In genomic region chr4:52052475-52052780, GRCh38 we compare ENCODE assay signal across 8 cellular contexts. TPM values are rescaled to one million over a fixed set of nuclear protein-coding genes. Genes with fewer than 3 reads are reported as not detected.
DNase-seq lines count a peak whose midpoint lies in the region; ATAC-seq, FAIRE-seq and TF ChIP-seq lines count a peak whose summit lies in the region.

No MANE protein-coding gene starts in this region.

- POLR2A ChIA-PET in activated B cell treated with CpG ODN at 0.5 μM for 24 hours (lab: Charles Lee) (interaction anchor here (2.2 to 2.3 kb wide), 2 partner anchors 15 to 209 kb away, joined by 5 to 9 read pairs; partner anchors contain the start of genes DCUN1D4 and SGCB), SK-N-SH (lab: Yijun Ruan, JAX) (interaction anchor here (0.7 kb wide), 1 partner anchor 14 kb away, joined by 6 read pairs; the partner anchor contains the start of gene SGCB)

- H2AFZ ChIP-seq in keratinocyte (ENCODE audit: control insufficient read depth, low read length) = peak overlapping the region; percentile 60
- H2AFZ ChIP-seq in SK-N-SH (ENCODE audit: low read depth) = no peak overlapping the region

- peak; percentile 9 for FAIRE-seq in keratinocyte (lab: Jason Lieb, UNC)

- no peaks in the 10 kb centered on the region for H3K9me1 ChIP-seq in keratinocyte (ENCODE audit: control insufficient read depth, extremely low read depth, insufficient read depth, low read length)

- H3K9ac ChIP-seq in keratinocyte (ENCODE audit: control insufficient read depth, extremely low read depth, insufficient read depth, low read length) (peak overlapping the region; percentile 80), SK-N-SH (no peak overlapping the region)

- peaks cover 17% of the 10 kb centered on the region for H3K4me1 ChIP-seq in keratinocyte (ENCODE audit: control insufficient read depth, extremely low read depth, insufficient read depth, low read length)
- H3K4me1 ChIP-seq in SK-N-SH (ENCODE audit: control insufficient read depth in 1 of 2, insufficient read depth in 2 of 2, low read depth in 1 of 2, low read length in 1 of 2) = no peaks in the 10 kb centered on the region; a peak in 1 of 4 replicates

- WGBS in SK-N-SH (ENCODE audit: low lambda C conversion rate) = 75% methylated on average over 7 of the region's 7 CpGs

- no peaks in the 10 kb centered on the region for H3K27me3 ChIP-seq in keratinocyte (ENCODE audit: control insufficient read depth, extremely low read depth, insufficient read depth, low read length)
- no peaks in the 10 kb centered on the region; the same call in 1 of the 2 replicates for H3K27me3 ChIP-seq in SK-N-SH (ENCODE audit: insufficient read depth)

- peaks cover 8% of the 10 kb centered on the region; the same call in 1 of the 2 replicates for H3K4me1 Mint-ChIP-seq in HFFc6 (ENCODE audit: low read depth)
- peaks cover 26% of the 10 kb centered on the region for H3K4me1 Mint-ChIP-seq in activated B cell treated with CpG ODN at 0.5 μM for 24 hours

- H3K4me3 ChIP-seq in keratinocyte (ENCODE audit: control insufficient read depth in 2 of 3, extremely low read depth in 1 of 3, insufficient read depth in 2 of 3, low read depth in 1 of 3, low read length in 3 of 3) (peak overlapping the region; percentile 62 to 92 (median 73)), SK-N-SH (ENCODE audit: low read depth in 2 of 2, low read length in 1 of 2) (no peak overlapping the region)

- H3K9me3 ChIP-seq in keratinocyte (ENCODE audit: control insufficient read depth, low read depth, low read length) = no peaks in the 10 kb centered on the region
- H3K9me3 ChIP-seq in SK-N-SH = no peaks in the 10 kb centered on the region

- H3F3A ChIP-seq in SK-N-SH (replicated peaks; ENCODE audit: insufficient read depth) = no peaks in the 10 kb centered on the region

- no peaks in the 10 kb centered on the region for H3K79me2 ChIP-seq in keratinocyte (ENCODE audit: control insufficient read depth, insufficient read depth, low read length)
- no peaks in the 10 kb centered on the region for H3K79me2 ChIP-seq in SK-N-SH (ENCODE audit: insufficient read depth)

- dilution Hi-C loops in keratinocyte (cut with MboI; ENCODE audit: extremely low pct_ligation_motif_present, low sequenced_read_pairs) = no loop called here

- DNase-seq in HFFc6 (no peak), activated B cell treated with CpG ODN at 0.5 μM for 24 hours (no peak), keratinocyte (ENCODE audit: low read depth, low spot score) (no peak), SK-N-SH (no peak)
- DNase-seq in stimulated activated naive CD4-positive, alpha-beta T cell (lab: John Stamatoyannopoulos, UW) = no peak
- no peak for DNase-seq in stimulated activated CD4-positive, alpha-beta T cell treated with anti-CD3 and anti-CD28 coated beads, Interleukin-4, amount 100 ng/mL, for 24 hours
- DNase-seq in effector CD8-positive, alpha-beta T cell (lab: John Stamatoyannopoulos, UW) = no peak

- TF ChIP-seq CTCF in HFFc6 (IDR thresholded peaks at IDR 0.05) = no peak
- TF ChIP-seq CTCF in activated B cell treated with CpG ODN at 0.5 μM for 24 hours (IDR thresholded peaks at IDR 0.05) = no peak
- no peak for TF ChIP-seq CTCF in keratinocyte (optimal IDR thresholded peaks at IDR 0.05 in 1 of 3, IDR thresholded peaks at IDR 0.05 in 1 of 3, conservative IDR thresholded peaks at IDR 0.05 in 1 of 3; ENCODE audit: extremely low read depth in 1 of 3, insufficient read depth in 2 of 3, low read length in 3 of 3)
- TF ChIP-seq CTCF in SK-N-SH (IDR thresholded peaks at IDR 0.05) = no peak

- no peak for TF ChIP-seq POLR2A in GM18505 (IDR thresholded peaks at IDR 0.05; ENCODE audit: borderline replicate concordance, extremely low read depth, insufficient read depth, insufficient read length)

- H3K27me3 Mint-ChIP-seq in HFFc6 (ENCODE audit: insufficient read depth) = peaks cover 10% of the 10 kb centered on the region
- peaks cover 30% of the 10 kb centered on the region for H3K27me3 Mint-ChIP-seq in activated B cell treated with CpG ODN at 0.5 μM for 24 hours

- no peaks in the 10 kb centered on the region for H3K9me2 ChIP-seq in SK-N-SH

- no peaks in the 10 kb centered on the region for H4K20me1 ChIP-seq in keratinocyte (ENCODE audit: control insufficient read depth, extremely low read depth, insufficient read depth, low read length)
- no peaks in the 10 kb centered on the region for H4K20me1 ChIP-seq in SK-N-SH (ENCODE audit: insufficient read depth)

- CTCF ChIA-PET in activated B cell treated with CpG ODN at 0.5 μM for 24 hours (lab: Charles Lee) (no interaction called here), SK-N-SH (lab: Yijun Ruan, JAX) (interaction anchor here (1.2 kb wide), 1 partner anchor 16 kb away, joined by 3 read pairs; no protein-coding TSS in a partner anchor)

- ATAC-seq in GM18505 (IDR thresholded peaks at IDR 0.05; ENCODE audit: unreplicated experiment) = peak; percentile 50
- ATAC-seq in activated B cell treated with CpG ODN at 0.5 μM for 24 hours (ENCODE audit: low read depth) = peak; percentile 67

- H3K27ac Mint-ChIP-seq in HFFc6 (no peak overlapping the region; the same call in 1 of the 2 replicates), activated B cell treated with CpG ODN at 0.5 μM for 24 hours (peak overlapping the region; percentile 48)

- H3K4me3 Mint-ChIP-seq in HFFc6 = peak overlapping the region; percentile 88
- H3K4me3 Mint-ChIP-seq in activated B cell treated with CpG ODN at 0.5 μM for 24 hours = peak overlapping the region; percentile 88

- intact Hi-C loops in activated B cell treated with CpG ODN at 0.5 μM for 24 hours (cut with micrococcal nuclease) = loop anchor here (1.0 to 5.0 kb wide), 2 partner anchors 208 to 810 kb away; partner anchors contain the start of gene RASL11B

- TF ChIP-seq EP300 in SK-N-SH (IDR thresholded peaks at IDR 0.05; ENCODE audit: borderline replicate concordance in 1 of 2, low read depth in 1 of 2, low read length in 1 of 2) = no peak

- H3K36me3 ChIP-seq in keratinocyte (ENCODE audit: control insufficient read depth in 2 of 2, extremely low read depth in 1 of 2, insufficient read depth in 2 of 2, low read length in 2 of 2) = no peaks in the 10 kb centered on the region
- no peaks in the 10 kb centered on the region for H3K36me3 ChIP-seq in SK-N-SH (replicated peaks in 1 of 2; ENCODE audit: control insufficient read depth in 1 of 2, insufficient read depth in 2 of 2, low read length in 1 of 2)

- TF ChIP-seq RAD21 in SK-N-SH (IDR thresholded peaks at IDR 0.05; ENCODE audit: low read length) = no peak

- H3K36me3 Mint-ChIP-seq in HFFc6 (ENCODE audit: low read depth) (no peaks in the 10 kb centered on the region), activated B cell treated with CpG ODN at 0.5 μM for 24 hours (ENCODE audit: low read depth) (no peaks in the 10 kb centered on the region)

- H3K4me2 ChIP-seq in keratinocyte (ENCODE audit: control insufficient read depth, extremely low read depth, insufficient read depth, low read depth, low read length) (peak overlapping the region; percentile 90), SK-N-SH (no peak overlapping the region)

- H3K9me3 Mint-ChIP-seq in HFFc6 (no peaks in the 10 kb centered on the region), activated B cell treated with CpG ODN at 0.5 μM for 24 hours (no peaks in the 10 kb centered on the region)

- peak overlapping the region; percentile 60 for H3K27ac ChIP-seq in keratinocyte (ENCODE audit: control insufficient read depth, insufficient read depth, low read length)
- no peak overlapping the region for H3K27ac ChIP-seq in SK-N-SH (ENCODE audit: low read depth in 2 of 2, low read length in 1 of 2)

RNA-seq across cellular contexts. Expression of gene SPATA18, which starts 1.3 kb away (rescaled TPM):
- 10 to 100 TPM in 5 of 6 experiments, 1 to 10 TPM in 1; 6.9 to 12.9 (median 12.0) TPM for total RNA-seq in HFFc6 (2021; fragmentation: NEBNext Ultra II Directional; extraction: Animal tissue kit (Norgen Biotek cat#: 25700))
- 1.9 and 2.8 TPM in 2 replicates for total RNA-seq in activated B cell treated with CpG ODN at 0.5 μM for 24 hours
- polyA plus RNA-seq in keratinocyte (4.1 to 5.9 TPM (median 5.6 TPM) in 3 replicates), SK-N-SH (2012; rRNA removed) (0.84 and 1.2 TPM in 2 replicates)
- 8.2 TPM for polyA plus RNA-seq in keratinocyte (2011; ENCODE audit: low read depth)
- polyA plus RNA-seq in keratinocyte (2011; cell fraction: cytosol; rRNA removed) = 4.7 and 7.4 TPM in 2 replicates
- polyA plus RNA-seq in keratinocyte (2011; cell fraction: nucleus; rRNA removed) = 8.3 and 11.0 TPM in 2 replicates
- 4.7 and 6.4 TPM in 2 replicates for polyA plus RNA-seq in keratinocyte (2012; ENCODE audit: low replicate concordance)
- polyA minus RNA-seq in keratinocyte = 7.9 to 13.7 TPM (median 9.0 TPM) in 3 replicates
- 7.9 TPM for polyA minus RNA-seq in keratinocyte (2011; cell fraction: cytosol; rRNA and poly(A)+ RNA removed)
- polyA minus RNA-seq in keratinocyte (2011; cell fraction: nucleus; rRNA and poly(A)+ RNA removed) = 6.2 and 6.8 TPM in 2 replicates
- polyA plus RNA-seq in SK-N-SH (2012; cell fraction: cytosol; rRNA removed) = 0.91 and 1.0 TPM in 2 replicates
- 1.4 TPM in 2 replicates for polyA plus RNA-seq in SK-N-SH (2012; cell fraction: nucleus; rRNA removed)

RNA-seq across cellular contexts. Expression of gene SGCB, which starts 14.3 kb away (rescaled TPM):
- total RNA-seq in HFFc6 (2021; fragmentation: NEBNext Ultra II Directional; extraction: Animal tissue kit (Norgen Biotek cat#: 25700)) = 100 to 1,000 TPM in 4 of 6 experiments, 10 to 100 TPM in 2; 93.0 to 117 (median 110) TPM
- total RNA-seq in activated B cell treated with CpG ODN at 0.5 μM for 24 hours = 6.5 and 10.8 TPM in 2 replicates
- polyA plus RNA-seq in keratinocyte (10.3 to 18.3 TPM (median 14.7 TPM) in 3 replicates), SK-N-SH (2012; rRNA removed) (25.1 and 33.4 TPM in 2 replicates)
- polyA plus RNA-seq in keratinocyte (2011; ENCODE audit: low read depth) = 7.5 TPM
- 6.6 and 11.4 TPM in 2 replicates for polyA plus RNA-seq in keratinocyte (2011; cell fraction: cytosol; rRNA removed)
- 14.2 and 14.4 TPM in 2 replicates for polyA plus RNA-seq in keratinocyte (2011; cell fraction: nucleus; rRNA removed)
- polyA plus RNA-seq in keratinocyte (2012; ENCODE audit: low replicate concordance) = 5.1 and 15.8 TPM in 2 replicates
- polyA minus RNA-seq in keratinocyte = 4.1 to 11.8 TPM (median 4.4 TPM) in 3 replicates
- 4.8 TPM for polyA minus RNA-seq in keratinocyte (2011; cell fraction: cytosol; rRNA and poly(A)+ RNA removed)
- polyA minus RNA-seq in keratinocyte (2011; cell fraction: nucleus; rRNA and poly(A)+ RNA removed) = 5.2 and 15.7 TPM in 2 replicates
- polyA plus RNA-seq in SK-N-SH (2012; cell fraction: cytosol; rRNA removed) = 38.6 and 41.0 TPM in 2 replicates
- 6.7 and 13.0 TPM in 2 replicates for polyA plus RNA-seq in SK-N-SH (2012; cell fraction: nucleus; rRNA removed)

RNA-seq across cellular contexts. Expression of gene LRRC66, which starts 32.3 kb away (rescaled TPM):
- total RNA-seq in HFFc6 (2021; fragmentation: NEBNext Ultra II Directional; extraction: Animal tissue kit (Norgen Biotek cat#: 25700)) = under 1 TPM; 0.11 to 0.23 (median 0.14) TPM
- total RNA-seq in activated B cell treated with CpG ODN at 0.5 μM for 24 hours = 0.32 and 0.47 TPM in 2 replicates
- polyA plus RNA-seq in keratinocyte = 0.09 to 0.28 TPM (median 0.26 TPM) in 3 replicates
- polyA plus RNA-seq in keratinocyte (2011; ENCODE audit: low read depth) = 0.22 TPM
- polyA plus RNA-seq in keratinocyte (2011; cell fraction: cytosol; rRNA removed) = 0.05 and 0.10 TPM in 2 replicates
- 1.5 TPM in 2 replicates for polyA plus RNA-seq in keratinocyte (2011; cell fraction: nucleus; rRNA removed)
- polyA plus RNA-seq in keratinocyte (2012; ENCODE audit: low replicate concordance) = 0.10 and 0.18 TPM in 2 replicates
- polyA minus RNA-seq in keratinocyte = 0.26 to 0.30 TPM in 2 of 3 replicates, not detected in the other
- polyA minus RNA-seq in keratinocyte (2011; cell fraction: cytosol; rRNA and poly(A)+ RNA removed) = not detected
- polyA minus RNA-seq in keratinocyte (2011; cell fraction: nucleus; rRNA and poly(A)+ RNA removed) = 0.53 and 1.3 TPM in 2 replicates
- polyA plus RNA-seq in SK-N-SH (2012; rRNA removed) = 0.07 and 0.08 TPM in 2 replicates
- 0.03 TPM in 2 replicates for polyA plus RNA-seq in SK-N-SH (2012; cell fraction: cytosol; rRNA removed)
- 0.45 and 0.52 TPM in 2 replicates for polyA plus RNA-seq in SK-N-SH (2012; cell fraction: nucleus; rRNA removed)

Comparison
In these comparisons a context has a peak if more than half of its experiments do, and no peak if none do; other contexts are left out.
1. H3K4me3 ChIP-seq: peak in keratinocyte (3 of 3); none in SK-N-SH (0 of 2).